ENCODE assay signal across 35 cellular contexts in the genomic region with DNA sequence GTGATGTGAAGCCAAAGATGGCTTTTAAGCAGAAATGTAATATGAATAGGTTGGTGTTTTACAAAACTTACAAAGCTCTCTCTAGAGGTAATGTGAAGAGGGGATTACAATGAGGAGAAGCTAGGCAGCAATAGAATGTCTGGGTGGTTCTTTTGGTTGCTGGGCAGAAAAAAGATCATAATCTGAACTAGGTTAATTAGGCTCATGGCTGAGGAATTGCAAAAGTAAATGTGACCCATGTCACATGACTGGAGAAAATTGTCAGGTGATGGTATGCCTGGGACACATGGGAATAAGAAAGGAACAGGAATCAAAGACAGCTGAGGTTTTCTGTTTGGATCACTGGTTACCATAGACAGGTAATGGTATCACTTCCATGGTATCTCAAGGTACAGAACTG. TPM values are rescaled to one million over a fixed set of nuclear protein-coding genes. Genes with fewer than 3 reads are reported as not detected.
"Had no signal": no experiment of that assay in that cellular context is flagged by ENCODE, and none has a peak within 500 bp of the region (broad histone marks: within the 10 kb centered on the region; RNA-seq: fewer than 3 reads in every experiment).

No MANE protein-coding gene starts in this region.

- H3K4me1 ChIP-seq: esophagus squamous epithelium, gastrocnemius medialis, heart right ventricle, left lung, lower lobe of right lung had no signal

- H3K36me3 Mint-ChIP-seq: mesothelial cell of epicardium; naive B cell; naive thymus-derived CD8-positive, alpha-beta T cell had no signal

- H3K27ac Mint-ChIP-seq: endodermal cell; mesothelial cell of epicardium; naive B cell; naive thymus-derived CD8-positive, alpha-beta T cell had no signal

- H3K36me3 ChIP-seq: esophagus squamous epithelium, gastrocnemius medialis, heart right ventricle, left lung, lower lobe of right lung had no signal

- H3K27me3 Mint-ChIP-seq: naive B cell; naive thymus-derived CD8-positive, alpha-beta T cell had no signal

- FAIRE-seq: endometrium, islet of Langerhans, keratinocyte had no signal

- H3K9me3 Mint-ChIP-seq: endodermal cell, mesothelial cell of epicardium had no signal

- H3K4me1 Mint-ChIP-seq: naive B cell; naive thymus-derived CD8-positive, alpha-beta T cell had no signal

- H3K27me3 ChIP-seq: esophagus squamous epithelium, heart right ventricle, left lung had no signal

- H3K4me3 Mint-ChIP-seq: endodermal cell; mesothelial cell of epicardium; naive B cell; naive thymus-derived CD8-positive, alpha-beta T cell had no signal

- ATAC-seq: esophagus mucosa; gastrocnemius medialis; heart right ventricle; left cardiac atrium; left lung; left ventricle myocardium superior; lower lobe of right lung; mucosa of descending colon; naive thymus-derived CD8-positive, alpha-beta T cell had no signal

- H3K4me3 ChIP-seq: coronary artery, dorsolateral prefrontal cortex, esophagus squamous epithelium, gastrocnemius medialis, heart right ventricle, left lung, lower lobe of right lung, mucosa of descending colon had no signal

- DNase-seq: dermis blood vessel endothelial cell; dorsolateral prefrontal cortex; effector CD4-positive, alpha-beta T cell; effector memory CD4-positive, alpha-beta T cell; endodermal cell; erythroblast; esophagus squamous epithelium; foreskin fibroblast; foreskin melanocyte; gastrocnemius medialis; glutamatergic neuron; head of caudate nucleus; heart right ventricle; hippocampal formation; left cardiac atrium; left lung; left ventricle myocardium superior; lower lobe of right lung; mesenchymal stem cell; mucosa of descending colon; naive B cell; naive thymus-derived CD8-positive, alpha-beta T cell had no signal

- H3K27ac ChIP-seq: coronary artery, dorsolateral prefrontal cortex, epithelial cell of prostate, esophagus squamous epithelium, gastrocnemius medialis, heart right ventricle, left lung, lower lobe of right lung had no signal

RNA-seq across cellular contexts. Expression of a gene that starts 7.5 kb away (rescaled TPM):
- total RNA-seq: dermis blood vessel endothelial cell; esophagus mucosa; esophagus squamous epithelium; gastrocnemius medialis; glomerular endothelial cell; heart right ventricle; kidney epithelial cell; left cardiac atrium; left lung; left ventricle myocardium superior; lower leg skin; lower lobe of right lung; lung microvascular endothelial cell; mesenteric fat pad; mesothelial cell of epicardium; myocyte; naive thymus-derived CD8-positive, alpha-beta T cell had no signal
- polyA plus RNA-seq: heart right ventricle; keratinocyte; naive thymus-derived CD8-positive, alpha-beta T cell had no signal
